9 cellular contexts compared by ENCODE assay signal in the genomic region with DNA sequence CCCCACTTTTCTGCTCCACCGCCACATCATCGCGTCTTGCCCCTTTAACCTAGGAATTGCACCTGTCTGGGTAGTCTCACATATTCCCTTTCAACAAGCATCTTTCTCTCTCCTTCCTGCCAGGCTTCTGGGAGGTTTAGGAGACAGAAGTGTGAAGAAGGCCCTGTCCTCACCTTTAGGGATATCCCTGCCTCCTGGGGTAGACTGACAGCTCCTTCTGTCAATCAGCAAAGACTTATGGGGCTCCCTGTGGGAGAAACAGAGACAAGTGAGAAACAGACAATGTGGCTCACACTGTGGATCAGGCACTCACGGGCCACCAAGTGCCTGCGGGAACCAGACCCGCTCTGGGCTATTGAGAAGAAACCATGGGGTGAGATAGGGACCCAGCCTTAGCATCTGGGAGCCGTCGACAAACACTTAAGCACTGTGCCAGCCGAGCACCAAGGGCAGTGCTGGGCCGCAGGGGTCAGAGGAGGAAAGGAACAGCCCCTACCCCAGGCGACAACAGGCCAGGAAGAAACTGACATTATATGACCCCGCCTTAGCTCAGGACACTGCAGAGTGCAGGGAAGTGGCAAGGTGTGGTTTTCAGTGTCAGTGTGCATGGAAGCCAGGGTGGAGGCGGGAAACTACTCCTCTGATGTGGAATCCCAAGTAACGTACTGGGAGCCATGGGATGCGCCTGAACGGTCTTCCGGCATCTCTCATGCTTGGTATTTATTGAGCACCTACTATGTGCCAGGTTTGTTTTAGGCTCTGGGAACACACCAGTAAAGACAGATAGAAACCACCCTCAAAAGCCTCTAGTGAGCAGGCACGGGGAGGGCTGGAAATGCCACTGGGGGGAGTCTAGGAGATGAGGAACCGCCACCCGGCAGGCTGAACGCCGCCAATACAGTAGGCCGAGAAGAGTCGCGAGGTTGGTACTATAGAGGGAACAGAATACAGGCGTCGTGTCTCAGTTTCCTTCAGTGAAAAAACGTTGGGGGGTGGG. TPM values are rescaled to one million over a fixed set of nuclear protein-coding genes. Genes with fewer than 3 reads are reported as not detected.
DNase-seq lines count a peak whose midpoint lies in the region; ATAC-seq and TF ChIP-seq lines count a peak whose summit lies in the region.
"Had no signal": no experiment of that assay in that cellular context is flagged by ENCODE, and none has a peak within 500 bp of the region (broad histone marks: within the 10 kb centered on the region; RNA-seq: fewer than 3 reads in every experiment).

No MANE protein-coding gene starts in this region.

- H3K27ac Mint-ChIP-seq in activated naive CD4-positive, alpha-beta T cell treated with anti-CD3 and anti-CD28 coated beads for 36 hours = no peak overlapping the region
- H3K27ac Mint-ChIP-seq in activated naive CD4-positive, alpha-beta T cell treated with anti-CD3 and anti-CD28 coated beads, Interleukin-2, amount 50 U/mL, for 72 hours = no peak overlapping the region
- no peak overlapping the region for H3K27ac Mint-ChIP-seq in activated T-helper 2 cell treated with anti-CD3 and anti-CD28 coated beads, Interferon-gamma antibody, Interleukin-2, Interleukin-4, amounts not matched to agents 10 μg/mL and 5 μg/mL and 100 μg/mL, durations not matched to agents 14 hours and 24 hours and 36 hours
- peak overlapping the region; percentile 62 for H3K27ac Mint-ChIP-seq in memory B cell

- H3K4me1 ChIP-seq in transverse colon = peaks cover 13 to 52% (median 41%) of the 10 kb centered on the region in 4 donors

- peaks cover 49% of the 10 kb centered on the region for H3K27me3 ChIP-seq in transverse colon

- no peak for DNase-seq in activated naive CD4-positive, alpha-beta T cell treated with anti-CD3 and anti-CD28 coated beads for 36 hours
- DNase-seq in activated naive CD4-positive, alpha-beta T cell treated with anti-CD3 and anti-CD28 coated beads, Interleukin-2, amount 50 U/mL, for 72 hours (ENCODE audit: low spot score in 2 of 2) = no peak
- no peak for DNase-seq in activated T-helper 2 cell treated with anti-CD3 and anti-CD28 coated beads, Interferon-gamma antibody, Interleukin-2, Interleukin-4, amounts not matched to agents 10 μg/mL and 5 μg/mL and 100 μg/mL, durations not matched to agents 14 hours and 24 hours and 36 hours (ENCODE audit: low spot score)
- no peak for DNase-seq in memory B cell (ENCODE audit: low spot score in 2 of 2)
- DNase-seq in transverse colon = no peak
- DNase-seq in foreskin fibroblast = no peak
- no peak for DNase-seq in stimulated activated CD4-positive, alpha-beta T cell treated with anti-CD3 and anti-CD28 coated beads, Interleukin-1b, Interleukin-23, amount 100 ng/mL, for 48 hours
- no peak for DNase-seq in GM10266 (ENCODE audit: extremely low spot score)

- peak overlapping the region; percentile 58 for H3K4me3 Mint-ChIP-seq in activated naive CD4-positive, alpha-beta T cell treated with anti-CD3 and anti-CD28 coated beads for 36 hours
- H3K4me3 Mint-ChIP-seq in activated T-helper 2 cell treated with anti-CD3 and anti-CD28 coated beads, Interferon-gamma antibody, Interleukin-2, Interleukin-4, amounts not matched to agents 10 μg/mL and 5 μg/mL and 100 μg/mL, durations not matched to agents 14 hours and 24 hours and 36 hours (ENCODE audit: low read depth) = peak overlapping the region; percentile 49
- H3K4me3 Mint-ChIP-seq in memory B cell = peak overlapping the region; percentile 54

- TF ChIP-seq POLR2A in transverse colon (IDR thresholded peaks at IDR 0.05) = no peak

- peak overlapping the region; percentile 37 to 74 (median 70) for H3K27ac ChIP-seq in transverse colon

- no peaks in the 10 kb centered on the region for H3K9me3 ChIP-seq in transverse colon

- WGBS in transverse colon (ENCODE audit: low coverage in 1 of 2), 2 donors = 40 to 55% methylated on average over 13 to 28 of the region's 28 CpGs

- no peak for TF ChIP-seq CTCF in transverse colon (IDR thresholded peaks at IDR 0.05)
- no peak for TF ChIP-seq CTCF in foreskin fibroblast (IDR thresholded peaks at IDR 0.05; ENCODE audit: low read depth, low read length)
- TF ChIP-seq CTCF in GM10266 (IDR thresholded peaks at IDR 0.05; ENCODE audit: control insufficient read depth, insufficient read depth, low read depth, missing control alignments) = no peak

- peaks cover 38% of the 10 kb centered on the region for H3K4me1 Mint-ChIP-seq in activated naive CD4-positive, alpha-beta T cell treated with anti-CD3 and anti-CD28 coated beads for 36 hours (ENCODE audit: low read depth)
- H3K4me1 Mint-ChIP-seq in activated T-helper 2 cell treated with anti-CD3 and anti-CD28 coated beads, Interferon-gamma antibody, Interleukin-2, Interleukin-4, amounts not matched to agents 10 μg/mL and 5 μg/mL and 100 μg/mL, durations not matched to agents 14 hours and 24 hours and 36 hours (ENCODE audit: low read depth) = peaks cover 27% of the 10 kb centered on the region
- peaks cover 23% of the 10 kb centered on the region for H3K4me1 Mint-ChIP-seq in memory B cell

- in situ Hi-C loops in transverse colon (cut with MboI; ENCODE audit: low pct_ligation_motif_present in 1 of 4, low pct_unique_long_range_greater_than_20kb in 1 of 4, low sequenced_read_pairs in 3 of 4) = no loop called here

- no peaks in the 10 kb centered on the region for H3K36me3 Mint-ChIP-seq in activated naive CD4-positive, alpha-beta T cell treated with anti-CD3 and anti-CD28 coated beads for 36 hours (ENCODE audit: low read depth)
- H3K36me3 Mint-ChIP-seq in activated naive CD4-positive, alpha-beta T cell treated with anti-CD3 and anti-CD28 coated beads, Interleukin-2, amount 50 U/mL, for 72 hours = peaks cover 0 to 14% of the 10 kb centered on the region in 2 donors
- H3K36me3 Mint-ChIP-seq in activated T-helper 2 cell treated with anti-CD3 and anti-CD28 coated beads, Interferon-gamma antibody, Interleukin-2, Interleukin-4, amounts not matched to agents 10 μg/mL and 5 μg/mL and 100 μg/mL, durations not matched to agents 14 hours and 24 hours and 36 hours (ENCODE audit: low read depth) = no peaks in the 10 kb centered on the region
- H3K36me3 Mint-ChIP-seq in memory B cell = no peaks in the 10 kb centered on the region

- intact Hi-C loops in activated naive CD4-positive, alpha-beta T cell treated with anti-CD3 and anti-CD28 coated beads for 36 hours (cut with micrococcal nuclease) = loop anchor here (1.0 to 5.0 kb wide), 4 partner anchors 9 to 126 kb away; a partner anchor contains a TSS
- intact Hi-C loops in activated T-helper 2 cell treated with anti-CD3 and anti-CD28 coated beads, Interferon-gamma antibody, Interleukin-2, Interleukin-4, amounts not matched to agents 10 μg/mL and 5 μg/mL and 100 μg/mL, durations not matched to agents 14 hours and 24 hours and 36 hours (cut with micrococcal nuclease) = no loop called here
- intact Hi-C loops in transverse colon (cut with DNase I; ENCODE audit: low total_unique reads) = no loop called here

- no peaks in the 10 kb centered on the region for H3K36me3 ChIP-seq in transverse colon

- no peak for TF ChIP-seq EP300 in transverse colon (IDR thresholded peaks at IDR 0.05; ENCODE audit: low read depth)

- H3K27me3 Mint-ChIP-seq in activated naive CD4-positive, alpha-beta T cell treated with anti-CD3 and anti-CD28 coated beads for 36 hours (ENCODE audit: low read depth) = peaks cover 21% of the 10 kb centered on the region
- H3K27me3 Mint-ChIP-seq in activated T-helper 2 cell treated with anti-CD3 and anti-CD28 coated beads, Interferon-gamma antibody, Interleukin-2, Interleukin-4, amounts not matched to agents 10 μg/mL and 5 μg/mL and 100 μg/mL, durations not matched to agents 14 hours and 24 hours and 36 hours (ENCODE audit: low read depth) = peaks cover 59% of the 10 kb centered on the region
- H3K27me3 Mint-ChIP-seq in memory B cell = peaks cover 35% of the 10 kb centered on the region

- no peak for ATAC-seq in activated naive CD4-positive, alpha-beta T cell treated with anti-CD3 and anti-CD28 coated beads, Interleukin-2, amount 50 U/mL, for 72 hours
- no peak for ATAC-seq in memory B cell (ENCODE audit: low read depth)

- H3K4me3 ChIP-seq in transverse colon (peak overlapping the region in 3 of 4 donors; percentile 21 to 35 (median 22)), foreskin fibroblast (ENCODE audit: low read depth in 1 of 2, low read length in 2 of 2) (no peak overlapping the region)

- CTCF ChIA-PET in activated naive CD4-positive, alpha-beta T cell treated with anti-CD3 and anti-CD28 coated beads for 36 hours (lab: Charles Lee) = interaction anchor here (1.0 to 8.4 kb wide), 7 partner anchors 12 to 243 kb away, joined by 3 to 74 read pairs (median 4); no protein-coding TSS in a partner anchor

- H3K9me3 Mint-ChIP-seq in activated naive CD4-positive, alpha-beta T cell treated with anti-CD3 and anti-CD28 coated beads for 36 hours = no peaks in the 10 kb centered on the region
- no peaks in the 10 kb centered on the region for H3K9me3 Mint-ChIP-seq in activated naive CD4-positive, alpha-beta T cell treated with anti-CD3 and anti-CD28 coated beads, Interleukin-2, amount 50 U/mL, for 72 hours
- H3K9me3 Mint-ChIP-seq in activated T-helper 2 cell treated with anti-CD3 and anti-CD28 coated beads, Interferon-gamma antibody, Interleukin-2, Interleukin-4, amounts not matched to agents 10 μg/mL and 5 μg/mL and 100 μg/mL, durations not matched to agents 14 hours and 24 hours and 36 hours = no peaks in the 10 kb centered on the region
- no peaks in the 10 kb centered on the region for H3K9me3 Mint-ChIP-seq in memory B cell

RNA-seq across cellular contexts. Expression of a gene that starts 1.8 kb away (rescaled TPM):
- total RNA-seq in activated naive CD4-positive, alpha-beta T cell treated with anti-CD3 and anti-CD28 coated beads for 36 hours = under 1 TPM; 0.10 to 0.20 TPM
- under 1 TPM in 1 of 2 donors, not detected in 1; 0.18 TPM for total RNA-seq in activated naive CD4-positive, alpha-beta T cell treated with anti-CD3 and anti-CD28 coated beads, Interleukin-2, amount 50 U/mL, for 72 hours
- total RNA-seq in activated T-helper 2 cell treated with anti-CD3 and anti-CD28 coated beads, Interferon-gamma antibody, Interleukin-2, Interleukin-4, amounts not matched to agents 10 μg/mL and 5 μg/mL and 100 μg/mL, durations not matched to agents 14 hours and 24 hours and 36 hours = 0.11 and 0.32 TPM in 2 replicates
- total RNA-seq in transverse colon = 1 to 10 TPM in 3 of 4 donors, under 1 TPM in 1; 0.75 to 2.2 (median 1.7) TPM

RNA-seq across cellular contexts. Expression of a gene that starts 9.0 kb away (rescaled TPM):
- under 1 TPM; 0.32 to 0.48 TPM for total RNA-seq in activated naive CD4-positive, alpha-beta T cell treated with anti-CD3 and anti-CD28 coated beads for 36 hours
- under 1 TPM in 1 of 2 donors, not detected in 1; 0.45 TPM for total RNA-seq in activated naive CD4-positive, alpha-beta T cell treated with anti-CD3 and anti-CD28 coated beads, Interleukin-2, amount 50 U/mL, for 72 hours
- 0.37 TPM in 1 of 2 replicates, not detected in the other for total RNA-seq in activated T-helper 2 cell treated with anti-CD3 and anti-CD28 coated beads, Interferon-gamma antibody, Interleukin-2, Interleukin-4, amounts not matched to agents 10 μg/mL and 5 μg/mL and 100 μg/mL, durations not matched to agents 14 hours and 24 hours and 36 hours
- total RNA-seq in transverse colon = 1 to 10 TPM in 1 of 4 donors, under 1 TPM in 1, not detected in 2; 0.95 to 1.2 TPM

RNA-seq across cellular contexts. Expression of a gene that starts 57.7 kb away (rescaled TPM):
- not detected for total RNA-seq in activated naive CD4-positive, alpha-beta T cell treated with anti-CD3 and anti-CD28 coated beads for 36 hours
- not detected for total RNA-seq in activated naive CD4-positive, alpha-beta T cell treated with anti-CD3 and anti-CD28 coated beads, Interleukin-2, amount 50 U/mL, for 72 hours
- total RNA-seq in activated T-helper 2 cell treated with anti-CD3 and anti-CD28 coated beads, Interferon-gamma antibody, Interleukin-2, Interleukin-4, amounts not matched to agents 10 μg/mL and 5 μg/mL and 100 μg/mL, durations not matched to agents 14 hours and 24 hours and 36 hours = not detected in 2 replicates
- total RNA-seq in transverse colon = 1 to 10 TPM in 1 of 4 donors, under 1 TPM in 1, not detected in 2; 0.64 to 1.2 TPM
- total RNA-seq: pulmonary artery endothelial cell had no signal

Comparison
In these comparisons a context has a peak if more than half of its experiments do, and no peak if none do; other contexts are left out.
1. H3K4me3 ChIP-seq: peak in transverse colon (3 of 4); none in foreskin fibroblast (0 of 2).
2. Peak in every context shown above with its lines, with median percentiles within 50 percentile points of each other: H3K4me3 Mint-ChIP-seq.